Comparison of ENCODE assay signal across 26 cellular contexts in the genomic region with DNA sequence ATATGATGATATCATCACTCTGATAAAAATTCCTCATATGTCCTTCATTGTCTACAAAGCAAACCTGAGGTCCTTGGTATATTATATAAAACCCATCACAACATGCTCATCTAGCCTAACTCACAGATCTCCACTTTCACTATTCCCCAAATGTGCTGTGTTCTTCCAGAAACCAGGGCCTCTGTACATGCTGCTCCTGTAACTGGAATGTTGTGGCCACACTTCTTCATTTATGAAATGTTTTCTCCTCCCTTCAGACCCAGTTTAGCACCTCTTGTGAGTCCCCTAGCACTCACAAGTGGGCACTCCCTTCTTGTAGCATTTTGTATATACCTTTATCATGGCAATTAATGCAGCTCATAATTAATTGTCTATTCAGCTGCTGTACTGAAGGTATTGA.
"Had no signal": no experiment of that assay in that cellular context is flagged by ENCODE, and none has a peak within 500 bp of the region (broad histone marks: within the 10 kb centered on the region; RNA-seq: fewer than 3 reads in every experiment).

No MANE protein-coding gene starts in this region.

- H3K4me1 Mint-ChIP-seq: activated CD4-positive, alpha-beta T cell treated with anti-CD3 and anti-CD28 coated beads, Interleukin-2, amount 10 ng/mL, durations not matched to agents 24 days and 14 days; activated T-helper 17 cell treated with anti-CD3 and anti-CD28 coated beads, Interleukin-2, amount 50 U/mL, for 72 hours had no signal

- FAIRE-seq: astrocyte had no signal

- DNase-seq: activated CD4-positive, alpha-beta T cell treated with anti-CD3 and anti-CD28 coated beads, Interleukin-2, amount 10 ng/mL, durations not matched to agents 24 days and 14 days; activated CD4-positive, alpha-beta T cell treated with anti-CD3 and anti-CD28 coated beads, Interleukin-2, amount 50 U/mL, for 4 hours; activated CD8-positive, alpha-beta T cell treated with anti-CD3 and anti-CD28 coated beads for 36 hours; activated effector memory CD4-positive, alpha-beta T cell treated with anti-CD3 and anti-CD28 coated beads, Interleukin-2, amount 50 U/mL, for 16 hours; activated naive CD4-positive, alpha-beta T cell; activated T-cell treated with anti-CD3 and anti-CD28 coated beads, Interleukin-2, amount 50 U/mL, for 1 hour; activated T-cell treated with anti-CD3 and anti-CD28 coated beads, Interleukin-2, amount 50 U/mL, for 72 hours; adrenal gland; body of pancreas; NCI-H1105; NCI-H1417 treated with DMSO at 0.1 percent for 48 hours; NCI-H1694; NCI-H1930; NCI-H2081 treated with DMSO at 0.1 percent for 48 hours; NCI-H226; NCI-H446 treated with DMSO at 0.1 percent for 48 hours; NCI-H524 treated with DMSO at 0.1 percent for 48 hours; SHP77; SJCRH30; T1000; WERI-Rb-1 had no signal

- H3K9me3 ChIP-seq: adrenal gland, body of pancreas, breast epithelium, SJCRH30 had no signal

- H3K4me3 Mint-ChIP-seq: activated CD4-positive, alpha-beta T cell treated with anti-CD3 and anti-CD28 coated beads, Interleukin-2, amount 10 ng/mL, durations not matched to agents 24 days and 14 days; activated CD8-positive, alpha-beta T cell treated with anti-CD3 and anti-CD28 coated beads for 36 hours; activated T-cell treated with anti-CD3 and anti-CD28 coated beads, Interleukin-2, amount 50 U/mL, for 72 hours; activated T-helper 17 cell treated with anti-CD3 and anti-CD28 coated beads, Interleukin-2, amount 50 U/mL, for 72 hours had no signal

- H3K27me3 ChIP-seq: adrenal gland, body of pancreas, breast epithelium, SJCRH30 had no signal

- H3K9me3 Mint-ChIP-seq: activated CD4-positive, alpha-beta T cell treated with anti-CD3 and anti-CD28 coated beads, Interleukin-2, amount 10 ng/mL, durations not matched to agents 24 days and 14 days; activated CD8-positive, alpha-beta T cell treated with anti-CD3 and anti-CD28 coated beads for 36 hours; activated naive CD4-positive, alpha-beta T cell treated with anti-CD3 and anti-CD28 coated beads, Interleukin-2, amount 50 U/mL, for 72 hours; activated T-cell treated with anti-CD3 and anti-CD28 coated beads, Interleukin-2, amount 50 U/mL, for 72 hours; activated T-helper 17 cell treated with anti-CD3 and anti-CD28 coated beads, Interleukin-2, amount 50 U/mL, for 72 hours had no signal

- H3K4me3 ChIP-seq: adrenal gland, body of pancreas, breast epithelium, SJCRH30, SK-N-MC had no signal

- H3K4me1 ChIP-seq: adrenal gland, body of pancreas, breast epithelium, SJCRH30 had no signal

- H3K27ac Mint-ChIP-seq: activated CD4-positive, alpha-beta T cell treated with anti-CD3 and anti-CD28 coated beads, Interleukin-2, amount 10 ng/mL, durations not matched to agents 24 days and 14 days; activated CD8-positive, alpha-beta T cell treated with anti-CD3 and anti-CD28 coated beads for 36 hours; activated naive CD4-positive, alpha-beta T cell treated with anti-CD3 and anti-CD28 coated beads, Interleukin-2, amount 50 U/mL, for 72 hours; activated T-cell treated with anti-CD3 and anti-CD28 coated beads, Interleukin-2, amount 50 U/mL, for 72 hours; activated T-helper 17 cell treated with anti-CD3 and anti-CD28 coated beads, Interleukin-2, amount 50 U/mL, for 72 hours had no signal

- H3K27me3 Mint-ChIP-seq: activated CD4-positive, alpha-beta T cell treated with anti-CD3 and anti-CD28 coated beads, Interleukin-2, amount 10 ng/mL, durations not matched to agents 24 days and 14 days; activated CD8-positive, alpha-beta T cell treated with anti-CD3 and anti-CD28 coated beads for 36 hours; activated T-helper 17 cell treated with anti-CD3 and anti-CD28 coated beads, Interleukin-2, amount 50 U/mL, for 72 hours had no signal

- H3K27ac ChIP-seq: adrenal gland, body of pancreas, breast epithelium, SJCRH30, SK-N-MC, WERI-Rb-1 had no signal
